In genomic region chr19:4224470-4224869, GRCh38 we compare ENCODE assay signal across 25 cellular contexts. TPM values are rescaled to one million over a fixed set of nuclear protein-coding genes. Genes with fewer than 3 reads are reported as not detected.
"Had no signal": no experiment of that assay in that cellular context is flagged by ENCODE, and none has a peak within 500 bp of the region (broad histone marks: within the 10 kb centered on the region; RNA-seq: fewer than 3 reads in every experiment).

No MANE protein-coding gene starts in this region.

- H3K27ac ChIP-seq: breast epithelium, esophagus muscularis mucosa, foreskin keratinocyte, left ventricle myocardium inferior, right atrium auricular region, spleen, testis, transverse colon had no signal

- H3K9me3 Mint-ChIP-seq: activated CD4-positive, alpha-beta memory T cell treated with anti-CD3 and anti-CD28 coated beads, Interleukin-2, amount 10 ng/mL, durations not matched to agents 7 days and 5 days; activated CD4-positive, alpha-beta T cell treated with anti-CD3 and anti-CD28 coated beads, Interleukin-2, amount 10 ng/mL, durations not matched to agents 7 days and 5 days; activated naive CD4-positive, alpha-beta T cell treated with anti-CD3 and anti-CD28 coated beads, Interleukin-2, amount 50 U/mL, for 24 hours; activated naive CD8-positive, alpha-beta T cell treated with anti-CD3 and anti-CD28 coated beads, Interleukin-2, amount 50 U/mL, for 24 hours; activated T-cell treated with anti-CD3 and anti-CD28 coated beads, Interleukin-2, amount 50 U/mL, for 24 hours; WTC11 had no signal

- H3K9me3 ChIP-seq: breast epithelium, esophagus muscularis mucosa, left ventricle myocardium inferior, right atrium auricular region, spleen, testis, transverse colon had no signal

- H3K27ac Mint-ChIP-seq: activated CD4-positive, alpha-beta memory T cell treated with anti-CD3 and anti-CD28 coated beads, Interleukin-2, amount 10 ng/mL, durations not matched to agents 7 days and 5 days; activated CD4-positive, alpha-beta T cell treated with anti-CD3 and anti-CD28 coated beads, Interleukin-2, amount 10 ng/mL, durations not matched to agents 7 days and 5 days; activated naive CD4-positive, alpha-beta T cell treated with anti-CD3 and anti-CD28 coated beads, Interleukin-2, amount 50 U/mL, for 24 hours; activated naive CD8-positive, alpha-beta T cell treated with anti-CD3 and anti-CD28 coated beads, Interleukin-2, amount 50 U/mL, for 24 hours; activated T-cell treated with anti-CD3 and anti-CD28 coated beads, Interleukin-2, amount 50 U/mL, for 24 hours; WTC11 had no signal

- ATAC-seq: activated naive CD8-positive, alpha-beta T cell treated with anti-CD3 and anti-CD28 coated beads, Interleukin-2, amount 50 U/mL, for 24 hours; foreskin keratinocyte; WTC11 had no signal

- H3K27me3 ChIP-seq: testis had no signal

- H3K4me3 ChIP-seq: breast epithelium, esophagus muscularis mucosa, left ventricle myocardium inferior, lung, right atrium auricular region, spleen, testis, transverse colon had no signal

- H3K4me1 ChIP-seq: breast epithelium, foreskin keratinocyte, transverse colon had no signal

- H3K27me3 Mint-ChIP-seq: activated naive CD4-positive, alpha-beta T cell treated with anti-CD3 and anti-CD28 coated beads, Interleukin-2, amount 50 U/mL, for 24 hours had no signal

- H3K4me3 Mint-ChIP-seq: activated CD4-positive, alpha-beta memory T cell treated with anti-CD3 and anti-CD28 coated beads, Interleukin-2, amount 10 ng/mL, durations not matched to agents 7 days and 5 days; activated CD4-positive, alpha-beta T cell treated with anti-CD3 and anti-CD28 coated beads, Interleukin-2, amount 10 ng/mL, durations not matched to agents 7 days and 5 days; activated naive CD4-positive, alpha-beta T cell treated with anti-CD3 and anti-CD28 coated beads, Interleukin-2, amount 50 U/mL, for 24 hours; activated naive CD8-positive, alpha-beta T cell treated with anti-CD3 and anti-CD28 coated beads, Interleukin-2, amount 50 U/mL, for 24 hours; activated T-cell treated with anti-CD3 and anti-CD28 coated beads, Interleukin-2, amount 50 U/mL, for 24 hours; WTC11 had no signal

- H3K4me1 Mint-ChIP-seq: activated CD4-positive, alpha-beta memory T cell treated with anti-CD3 and anti-CD28 coated beads, Interleukin-2, amount 10 ng/mL, durations not matched to agents 7 days and 5 days; activated CD4-positive, alpha-beta T cell treated with anti-CD3 and anti-CD28 coated beads, Interleukin-2, amount 10 ng/mL, durations not matched to agents 7 days and 5 days; activated naive CD4-positive, alpha-beta T cell treated with anti-CD3 and anti-CD28 coated beads, Interleukin-2, amount 50 U/mL, for 24 hours; WTC11 had no signal

- H3K36me3 ChIP-seq: breast epithelium, esophagus muscularis mucosa, left ventricle myocardium inferior, right atrium auricular region, spleen, transverse colon had no signal

- DNase-seq: activated CD4-positive, alpha-beta memory T cell treated with anti-CD3 and anti-CD28 coated beads, Interleukin-2, amount 10 ng/mL, durations not matched to agents 7 days and 5 days; activated CD4-positive, alpha-beta T cell treated with anti-CD3 and anti-CD28 coated beads for 1 hour; activated CD4-positive, alpha-beta T cell treated with anti-CD3 and anti-CD28 coated beads, Interleukin-2, amount 10 ng/mL, durations not matched to agents 7 days and 5 days; activated CD8-positive, alpha-beta memory T cell treated with anti-CD3 and anti-CD28 coated beads, Interleukin-2, amount 50 U/mL, for 48 hours; activated naive CD8-positive, alpha-beta T cell treated with anti-CD3 and anti-CD28 coated beads, Interleukin-2, amount 50 U/mL, for 24 hours; activated T-cell treated with anti-CD3 and anti-CD28 coated beads, Interleukin-2, amount 50 U/mL, for 24 hours; central memory CD4-positive, alpha-beta T cell; foreskin keratinocyte; left ventricle myocardium inferior; mesendoderm; spleen; stimulated activated naive CD4-positive, alpha-beta T cell; T-helper 2 cell; testis; transverse colon had no signal

RNA-seq across cellular contexts. Expression of gene EBI3, which starts 4.9 kb away (rescaled TPM):
- total RNA-seq: foreskin keratinocyte had no signal
- polyA plus RNA-seq: neural cell had no signal

RNA-seq across cellular contexts. Expression of gene SHD, which starts 54.6 kb away (rescaled TPM):
- total RNA-seq: activated CD4-positive, alpha-beta memory T cell treated with anti-CD3 and anti-CD28 coated beads, Interleukin-2, amount 10 ng/mL, durations not matched to agents 7 days and 5 days; activated CD4-positive, alpha-beta T cell treated with anti-CD3 and anti-CD28 coated beads, Interleukin-2, amount 10 ng/mL, durations not matched to agents 7 days and 5 days; breast epithelium; esophagus muscularis mucosa; foreskin keratinocyte; glomerular endothelial cell; lung; mucosa of gallbladder; pulmonary artery endothelial cell had no signal
- polyA plus RNA-seq: foreskin keratinocyte, lung had no signal
